ENCODE assay signal across 8 cellular contexts in genomic region chr17:76500074-76500744, GRCh38. TPM values are rescaled to one million over a fixed set of nuclear protein-coding genes. Genes with fewer than 3 reads are reported as not detected.
DNase-seq lines count a peak whose midpoint lies in the region; ATAC-seq and TF ChIP-seq lines count a peak whose summit lies in the region.

No MANE protein-coding gene starts in this region.

- no peaks in the 10 kb centered on the region for H3K36me3 ChIP-seq in PC-3 (ENCODE audit: low read depth, low read length)
- H3K36me3 ChIP-seq in esophagus muscularis mucosa: no peaks in the 10 kb centered on the region
- H3K36me3 ChIP-seq in gastrocnemius medialis: no peaks in the 10 kb centered on the region

- TF ChIP-seq POLR2A in esophagus muscularis mucosa (IDR thresholded peaks at IDR 0.05; ENCODE audit: low read depth) (no peak), gastrocnemius medialis (IDR thresholded peaks at IDR 0.05) (no peak)

- in situ Hi-C loops in gastrocnemius medialis (cut with MboI; ENCODE audit: low sequenced_read_pairs in 4 of 4): no loop called here

- H3K4me3 ChIP-seq in PC-3 (ENCODE audit: low read length) (peak overlapping the region; percentile 98), esophagus muscularis mucosa (peak overlapping the region; percentile 65 to 88 (median 68)), gastrocnemius medialis (peak overlapping the region; percentile 49 to 74 (median 66))

- POLR2A ChIA-PET in PC-3 (lab: Charles Lee; ENCODE audit: unreplicated experiment): interaction anchor here (0.5 kb wide), 1 partner anchor 209 kb away, joined by 9 read pairs; no protein-coding TSS in a partner anchor

- H3K27me3 ChIP-seq in PC-3 (ENCODE audit: low read length) (no peaks in the 10 kb centered on the region), esophagus muscularis mucosa (no peaks in the 10 kb centered on the region), gastrocnemius medialis (no peaks in the 10 kb centered on the region)

- H3K9me3 ChIP-seq in PC-3 (ENCODE audit: low read length): no peaks in the 10 kb centered on the region
- H3K9me3 ChIP-seq in esophagus muscularis mucosa: no peaks in the 10 kb centered on the region
- no peaks in the 10 kb centered on the region for H3K9me3 ChIP-seq in gastrocnemius medialis

- H3K9me2 ChIP-seq in PC-3 (replicated peaks; ENCODE audit: low read length): no peaks in the 10 kb centered on the region

- H3K4me1 ChIP-seq in PC-3 (ENCODE audit: insufficient read depth, low read length) (peaks cover 33% of the 10 kb centered on the region), esophagus muscularis mucosa (peaks cover 39 to 52% (median 49%) of the 10 kb centered on the region in 4 donors), gastrocnemius medialis (peaks cover 46 to 48% of the 10 kb centered on the region in 2 donors)

- peaks cover 7% of the 10 kb centered on the region; the same call in 1 of the 2 replicates for H4K20me1 ChIP-seq in PC-3 (ENCODE audit: low read length)

- 69% methylated on average over 13 of the region's 17 CpGs for WGBS in esophagus muscularis mucosa

- DNase-seq in PC-3 (peak; percentile 55), esophagus muscularis mucosa (ENCODE audit: extremely low spot score) (no peak), gastrocnemius medialis (no peak), kidney glomerular epithelial cell (lab: John Stamatoyannopoulos, UW) (no peak), NCI-H1048 (lab: John Stamatoyannopoulos, UW) (no peak)
- DNase-seq in activated CD8-positive, alpha-beta memory T cell treated with anti-CD3 and anti-CD28 coated beads, Interleukin-2, amount 50 U/mL, for 4 hours: no peak

- H3K27ac ChIP-seq in PC-3 (ENCODE audit: low read length): peak overlapping the region; percentile 49
- peak overlapping the region; percentile 77 to 85 (median 82) for H3K27ac ChIP-seq in esophagus muscularis mucosa (replicated peaks in 1 of 4)
- H3K27ac ChIP-seq in gastrocnemius medialis: peak overlapping the region; percentile 90 to 94 (median 92)

- H2AFZ ChIP-seq in PC-3 (ENCODE audit: low read length): peak overlapping the region; percentile 83; the same call in 1 of the 2 replicates

- intact Hi-C loops in PC-3 (cut with micrococcal nuclease): no loop called here
- intact Hi-C loops in esophagus muscularis mucosa (cut with DNase I): loop anchor here (10.0 kb wide), 1 partner anchor 195 kb away; the partner anchor contains the start of gene QRICH2
- intact Hi-C loops in gastrocnemius medialis (cut with DNase I; ENCODE audit: low total_unique reads): no loop called here

- peaks cover 51% of the 10 kb centered on the region for H3K79me2 ChIP-seq in PC-3 (ENCODE audit: low read length)

- no peak for TF ChIP-seq CTCF in PC-3 (conservative IDR thresholded peaks at IDR 0.05; ENCODE audit: low read depth, low read length)
- no peak for TF ChIP-seq CTCF in esophagus muscularis mucosa (IDR thresholded peaks at IDR 0.05)
- no peak for TF ChIP-seq CTCF in gastrocnemius medialis (IDR thresholded peaks at IDR 0.05 in 4 of 5, conservative IDR thresholded peaks at IDR 0.05 in 1 of 5)

- H3K4me2 ChIP-seq in PC-3 (ENCODE audit: low read length): peak overlapping the region; percentile 83

- no peak for TF ChIP-seq EP300 in esophagus muscularis mucosa (IDR thresholded peaks at IDR 0.05)

- no peaks in the 10 kb centered on the region for H3F3A ChIP-seq in PC-3 (ENCODE audit: low read length, unreplicated experiment)

- ATAC-seq in GM21447 (IDR thresholded peaks at IDR 0.05; ENCODE audit: unreplicated experiment) (peak; percentile 7), PC-3 (peak; percentile 3; the same call in 1 of the 2 replicates), gastrocnemius medialis (no peak), GM21515 (IDR thresholded peaks at IDR 0.05; ENCODE audit: unreplicated experiment) (no peak)

- TSS peak; percentile 35 for BruUV-seq in PC-3 (replicated peaks; lab: Mats Ljungman, UMichigan)

- peak overlapping the region; percentile 96 for H3K9ac ChIP-seq in PC-3 (ENCODE audit: low read length)

- CTCF ChIA-PET in PC-3 (lab: Charles Lee): no interaction called here

RNA-seq across cellular contexts. Expression of gene RHBDF2, which starts 1.0 kb away (rescaled TPM):
- total RNA-seq in PC-3 (2014; rRNA removed): 52.3 and 74.8 TPM in 2 replicates
- 10 to 100 TPM; 12.9 to 22.5 (median 15.4) TPM for total RNA-seq in esophagus muscularis mucosa
- 10 to 100 TPM; 11.4 to 29.8 (median 23.3) TPM for total RNA-seq in gastrocnemius medialis

RNA-seq across cellular contexts. Expression of gene AANAT, which starts 32.8 kb away (rescaled TPM):
- total RNA-seq in PC-3 (2014; rRNA removed) (not detected in 2 replicates), esophagus muscularis mucosa (not detected), gastrocnemius medialis (not detected)

RNA-seq across cellular contexts. Expression of gene CYGB, which starts 37.3 kb away (rescaled TPM):
- total RNA-seq in PC-3 (2014; rRNA removed) (0.40 and 0.62 TPM in 2 replicates), esophagus muscularis mucosa (10 to 100 TPM; 10.8 to 23.5 (median 20.7) TPM), gastrocnemius medialis (10 to 100 TPM in 2 of 4 donors, 1 to 10 TPM in 2; 8.1 to 19.7 (median 10.6) TPM)

RNA-seq across cellular contexts. Expression of gene PRCD, which starts 39.6 kb away (rescaled TPM):
- 0.86 and 2.5 TPM in 2 replicates for total RNA-seq in PC-3 (2014; rRNA removed)
- total RNA-seq in esophagus muscularis mucosa: 1 to 10 TPM; 1.2 to 5.1 (median 3.8) TPM
- 1 to 10 TPM in 2 of 4 donors, under 1 TPM in 1, not detected in 1; 0.33 to 3.7 (median 1.1) TPM for total RNA-seq in gastrocnemius medialis

RNA-seq across cellular contexts. Expression of gene UBE2O, which starts 47.3 kb away (rescaled TPM):
- total RNA-seq in PC-3 (2014; rRNA removed) (64.7 and 77.3 TPM in 2 replicates), esophagus muscularis mucosa (10 to 100 TPM; 14.1 to 21.7 (median 19.0) TPM), gastrocnemius medialis (10 to 100 TPM; 16.4 to 46.5 (median 32.4) TPM)

Comparison
In these comparisons a context has a peak if more than half of its experiments do, and no peak if none do; other contexts are left out.
1. ATAC-seq: peak in GM21447 (single experiment) and PC-3 (single experiment); none in gastrocnemius medialis (0 of 2) and GM21515 (single experiment).
2. Peak in every context shown above with its lines, with median percentiles within 50 percentile points of each other: H3K27ac ChIP-seq and H3K4me3 ChIP-seq.